Comparison of ENCODE assay signal across 8 cellular contexts in genomic region chr11:107859459-107860239, GRCh38. TPM values are rescaled to one million over a fixed set of nuclear protein-coding genes. Genes with fewer than 3 reads are reported as not detected.
DNase-seq lines count a peak whose midpoint lies in the region; FAIRE-seq and TF ChIP-seq lines count a peak whose summit lies in the region.

No MANE protein-coding gene starts in this region.

- H3K9ac ChIP-seq in iPS-18a (ENCODE audit: low read length), result peak overlapping the region; percentile 70

- H3K36me3 ChIP-seq in adrenal gland (replicated peaks in 1 of 2) (no peaks in the 10 kb centered on the region), iPS-18a (ENCODE audit: control insufficient read depth, low read depth, low read length) (no peaks in the 10 kb centered on the region), small intestine (ENCODE audit: control insufficient read depth in 2 of 2, insufficient read depth in 2 of 2, low read length in 2 of 2) (no peaks in the 10 kb centered on the region)

- no peak for FAIRE-seq in small intestine (lab: Jason Lieb, UNC)

- intact Hi-C loops in adrenal gland (cut with DNase I), result no loop called here

- H3K4me3 ChIP-seq in GM12865 (ENCODE audit: low read depth, low read length), result peak overlapping the region; percentile 92
- peak overlapping the region; percentile 78 for H3K4me3 ChIP-seq in HL-60 (replicated peaks; ENCODE audit: insufficient read depth, low read length)
- peak overlapping the region in 2 of 4 donors; percentile 28 to 62 for H3K4me3 ChIP-seq in adrenal gland
- peak overlapping the region; percentile 96 for H3K4me3 ChIP-seq in iPS-18a (ENCODE audit: low read length)
- peak overlapping the region in 1 of 2 donors; percentile 87 for H3K4me3 ChIP-seq in small intestine (ENCODE audit: low read depth in 1 of 2, low read length in 2 of 2)

- no peak for TF ChIP-seq POLR2A in adrenal gland (IDR thresholded peaks at IDR 0.05)

- peaks cover 7 to 17% of the 10 kb centered on the region in 2 donors for H3K4me1 ChIP-seq in adrenal gland (replicated peaks in 1 of 2)
- H3K4me1 ChIP-seq in iPS-18a (ENCODE audit: control insufficient read depth, low read depth, low read length), result peaks cover 8% of the 10 kb centered on the region
- peaks cover 0 to 3% of the 10 kb centered on the region in 2 donors for H3K4me1 ChIP-seq in small intestine (ENCODE audit: control insufficient read depth in 2 of 2, insufficient read depth in 1 of 2, low read depth in 1 of 2, low read length in 1 of 2)

- DNase-seq in GM12865 (ENCODE audit: low read depth) (peak; percentile 66), HL-60 (ENCODE audit: low read depth in 1 of 2, low spot score in 1 of 2) (peak in 1 of 2 experiments; percentile 48), RKO (ENCODE audit: low spot score) (peak; percentile 49), adrenal gland (peak; percentile 26 to 62 (median 36)), small intestine (peak; percentile 51), NCI-H1694 treated with DMSO at 0.1 percent for 48 hours (lab: John Stamatoyannopoulos, UW) (no peak), hippocampal formation (lab: John Stamatoyannopoulos, UW) (no peak)

- H3K9me3 ChIP-seq in adrenal gland (replicated peaks in 1 of 3) (no peaks in the 10 kb centered on the region), iPS-18a (ENCODE audit: control insufficient read depth, low read depth, low read length) (no peaks in the 10 kb centered on the region), small intestine (ENCODE audit: control insufficient read depth, low read depth) (no peaks in the 10 kb centered on the region)

- 3 to 4% (median 3%) methylated on average over 31 of the region's 31 CpGs for WGBS in adrenal gland, 4 donors
- 1 to 3% (median 1%) methylated on average over 31 of the region's 31 CpGs for WGBS in small intestine, 3 donors

- no peak for TF ChIP-seq CTCF in GM12865 (IDR thresholded peaks at IDR 0.05; ENCODE audit: insufficient read depth, low read depth, low read length, missing control alignments)
- no peak for TF ChIP-seq CTCF in HL-60 (IDR thresholded peaks at IDR 0.05; ENCODE audit: insufficient read depth, low read length)
- TF ChIP-seq CTCF in adrenal gland (IDR thresholded peaks at IDR 0.05), result no peak

- H3K27ac ChIP-seq in HL-60 (replicated peaks) (peak overlapping the region; percentile 72), adrenal gland (no peak overlapping the region), iPS-18a (ENCODE audit: low read length) (no peak overlapping the region), small intestine (ENCODE audit: low read depth in 1 of 2, low read length in 1 of 2) (peak overlapping the region; percentile 37 to 84)

- no peaks in the 10 kb centered on the region for H3K27me3 ChIP-seq in HL-60 (ENCODE audit: insufficient read depth, poor library complexity, severe bottlenecking)
- no peaks in the 10 kb centered on the region for H3K27me3 ChIP-seq in adrenal gland
- peaks cover 28% of the 10 kb centered on the region for H3K27me3 ChIP-seq in iPS-18a (ENCODE audit: control insufficient read depth, insufficient read depth, low read length)
- no peaks in the 10 kb centered on the region for H3K27me3 ChIP-seq in small intestine (ENCODE audit: control insufficient read depth in 2 of 2, insufficient read depth in 2 of 2, low read length in 2 of 2)

RNA-seq across cellular contexts. Expression of gene SLC35F2, which starts 1.1 kb away (rescaled TPM):
- total RNA-seq in adrenal gland, result 1 to 10 TPM in 7 of 8 donors, under 1 TPM in 1; 0.74 to 6.3 (median 1.7) TPM
- polyA plus RNA-seq in adrenal gland, result 1 to 10 TPM; 1.6 to 3.2 (median 1.6) TPM
- polyA plus RNA-seq in small intestine, result 10 to 100 TPM; 10.3 to 21.5 (median 14.5) TPM

Comparison
In these comparisons a context has a peak if more than half of its experiments do, and no peak if none do; other contexts are left out.
1. DNase-seq: peak in GM12865 (single experiment), RKO (single experiment), adrenal gland (7 of 7) and small intestine (single experiment); none in NCI-H1694 treated with DMSO at 0.1 percent for 48 hours (single experiment) and hippocampal formation (0 of 2).
2. H3K27ac ChIP-seq: peak in HL-60 (single experiment) and small intestine (2 of 2); none in adrenal gland (0 of 5) and iPS-18a (single experiment).